In the genomic region with DNA sequence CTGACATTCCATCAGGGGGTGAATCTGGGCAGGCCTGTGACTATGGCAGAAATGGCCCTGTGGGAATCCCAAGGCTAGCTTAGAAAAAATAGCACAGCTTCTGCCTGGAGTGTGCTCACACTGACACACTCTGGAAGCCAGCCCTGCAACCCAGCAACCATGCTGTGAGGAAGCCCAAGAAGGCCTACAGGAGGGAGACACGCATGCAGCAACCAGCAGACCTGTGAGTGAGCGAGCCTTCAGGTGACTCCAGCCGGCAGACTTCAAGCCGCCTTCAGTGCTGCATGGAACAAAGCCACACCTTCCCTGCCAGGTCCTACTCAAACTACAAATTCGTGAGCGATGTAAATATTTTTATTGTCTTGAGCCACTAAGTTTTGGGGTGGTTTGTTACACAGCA, we compare ENCODE assay signal across 20 cellular contexts. TPM values are rescaled to one million over a fixed set of nuclear protein-coding genes. Genes with fewer than 3 reads are reported as not detected.
DNase-seq lines count a peak whose midpoint lies in the region; ATAC-seq, FAIRE-seq and TF ChIP-seq lines count a peak whose summit lies in the region.
"Had no signal": no experiment of that assay in that cellular context is flagged by ENCODE, and none has a peak within 500 bp of the region (broad histone marks: within the 10 kb centered on the region; RNA-seq: fewer than 3 reads in every experiment).

No MANE protein-coding gene starts in this region.

- H4K20me1 ChIP-seq in H1 (replicated peaks in 1 of 2; ENCODE audit: control insufficient read depth in 1 of 2, insufficient read depth in 2 of 2, low read length in 2 of 2) = no peaks in the 10 kb centered on the region

- no peak overlapping the region for H2BK120ac ChIP-seq in H1 (replicated peaks; ENCODE audit: low read depth, low read length)

- no peak for TF ChIP-seq EP300 in H1 (IDR thresholded peaks at IDR 0.05; ENCODE audit: borderline replicate concordance in 1 of 2, low read depth in 2 of 2, low read length in 2 of 2)

- H3K9ac ChIP-seq in H1 (replicated peaks in 1 of 4; ENCODE audit: extremely low read depth in 1 of 4, low read depth in 3 of 4, low read length in 3 of 4) = no peak overlapping the region

- H4K91ac ChIP-seq in H1 (replicated peaks; ENCODE audit: insufficient read length, low read length) = no peak overlapping the region

- H3K4me3 ChIP-seq in H1 (ENCODE audit: extremely low read depth in 1 of 4, insufficient read depth in 2 of 4, low read depth in 3 of 4, low read length in 4 of 4) (no peak overlapping the region), aorta (ENCODE audit: low read length in 2 of 2) (no peak overlapping the region)
- H3K4me3 ChIP-seq: GM12878, HAP-1 had no signal

- CTCF ChIA-PET in H1 (lab: Charles Lee; ENCODE audit: partially characterized antibody) = interaction anchor here (1.5 kb wide), 1 partner anchor 36 kb away, joined by 3 read pairs; no protein-coding TSS in a partner anchor

- no peaks in the 10 kb centered on the region for H3K36me3 ChIP-seq in H1 (ENCODE audit: control insufficient read depth in 2 of 4, insufficient read depth in 4 of 4, low read length in 3 of 4)
- H3K36me3 ChIP-seq in aorta (ENCODE audit: control insufficient read depth in 1 of 2, insufficient read depth in 2 of 2, low read length in 1 of 2) = no peaks in the 10 kb centered on the region
- H3K36me3 ChIP-seq: BE2C, HAP-1 had no signal

- H2BK20ac ChIP-seq in H1 (ENCODE audit: low read length) = no peak overlapping the region

- no peak for ATAC-seq in aorta (ENCODE audit: low FRiP score)
- ATAC-seq: GM12878 had no signal

- no peak overlapping the region for H4K5ac ChIP-seq in H1 (ENCODE audit: insufficient read length, low read depth, low read length)

- H3K14ac ChIP-seq in H1 (ENCODE audit: insufficient read length) = no peak overlapping the region

- TF ChIP-seq POLR2A in H1 (IDR thresholded peaks at IDR 0.05; ENCODE audit: control extremely low read depth in 1 of 2, low read depth in 2 of 2, low read length in 2 of 2) = no peak

- no peak overlapping the region for H2BK12ac ChIP-seq in H1 (ENCODE audit: low read depth, low read length)

- no peak overlapping the region for H2BK5ac ChIP-seq in H1 (ENCODE audit: low read depth, low read length)

- no peak for TF ChIP-seq CTCF in H1 (IDR thresholded peaks at IDR 0.05; ENCODE audit: control extremely low read depth in 1 of 3, insufficient read depth in 1 of 3, low read depth in 1 of 3, low read length in 3 of 3)

- H3K4ac ChIP-seq in H1 (replicated peaks; ENCODE audit: insufficient read length, low read depth, low read length) = no peak overlapping the region

- H3K9me3 ChIP-seq in H1 (ENCODE audit: insufficient read depth in 2 of 2, low read depth in 1 of 2, low read length in 1 of 2) = no peaks in the 10 kb centered on the region
- no peaks in the 10 kb centered on the region for H3K9me3 ChIP-seq in aorta (ENCODE audit: control insufficient read depth, low read length)
- H3K9me3 ChIP-seq: BE2C, HAP-1 had no signal

- no peak overlapping the region for H3K23ac ChIP-seq in H1 (ENCODE audit: insufficient read length)

- no peak overlapping the region for H2AK5ac ChIP-seq in H1 (ENCODE audit: low read depth, low read length)

- H2BK15ac ChIP-seq in H1 (ENCODE audit: low read length) = no peak overlapping the region

- intact Hi-C loops in aorta (cut with DNase I) = no loop called here

- peak overlapping the region; percentile 30 for H3K27ac ChIP-seq in caudate nucleus (ENCODE audit: low read depth, low read length)
- H3K27ac ChIP-seq in H1 (ENCODE audit: low read depth, low read length) = no peak overlapping the region
- H3K27ac ChIP-seq in aorta (ENCODE audit: low read depth in 1 of 2, low read length in 2 of 2) = no peak overlapping the region

- H3K23me2 ChIP-seq in H1 (ENCODE audit: low read depth, low read length) = no peaks in the 10 kb centered on the region

- no peak for DNase-seq in caudate nucleus (lab: John Stamatoyannopoulos, UW)
- DNase-seq in H1 (ENCODE audit: low read depth in 1 of 2, low spot score in 2 of 2) = no peak
- peak; percentile 47 for DNase-seq in mesenteric fat pad (ENCODE audit: low spot score)
- DNase-seq in aorta = peak; percentile 3 to 45
- DNase-seq in GM19239 (ENCODE audit: insufficient read length, low spot score) = no peak
- DNase-seq in NCI-H526 (lab: John Stamatoyannopoulos, UW) = no peak
- no peak for DNase-seq in effector CD8-positive, alpha-beta T cell (lab: John Stamatoyannopoulos, UW)
- DNase-seq: ACHN; BE2C; CD4-positive, CD25-positive, alpha-beta regulatory T cell; CD8-positive, alpha-beta memory T cell; COR-L47; DMS 273 treated with DMSO at 0.1 percent for 48 hours; DMS53; DND-41; EL had no signal

- FAIRE-seq in H1 (lab: Jason Lieb, UNC) = no peak
- FAIRE-seq in GM19239 (lab: Jason Lieb, UNC) = no peak
- FAIRE-seq: A204.1, GM12878 had no signal

- H3K79me1 ChIP-seq in H1 (ENCODE audit: low read depth, low read length) = no peaks in the 10 kb centered on the region

- H3K27me3 ChIP-seq in H1 (replicated peaks in 1 of 4; ENCODE audit: control insufficient read depth in 3 of 4, extremely low read depth in 1 of 4, insufficient read depth in 3 of 4, low read length in 3 of 4) (no peaks in the 10 kb centered on the region), aorta (ENCODE audit: control insufficient read depth in 1 of 2, insufficient read depth in 2 of 2, low read length in 1 of 2) (no peaks in the 10 kb centered on the region)
- H3K27me3 ChIP-seq: BE2C had no signal

- no peaks in the 10 kb centered on the region for H3K79me2 ChIP-seq in H1 (ENCODE audit: control insufficient read depth in 1 of 2, insufficient read depth in 2 of 2, low read length in 2 of 2)

- no peak overlapping the region for H3K18ac ChIP-seq in H1 (ENCODE audit: extremely low read depth, low read length)

- POLR2A ChIA-PET in H1 (lab: Charles Lee; ENCODE audit: partially characterized antibody) = no interaction called here

- WGBS in H1 (ENCODE audit: extremely low coverage in 1 of 2, insufficient coverage in 1 of 2, insufficient read length in 1 of 2, insufficient replicate concordance in 2 of 2, low coverage in 1 of 2, low lambda C conversion rate in 2 of 2, missing lambda C conversion rate in 1 of 2), 2 experiments = 88% methylated on average over 6 of the region's 6 CpGs; no CpG with 5 or more reads in 1 of the 2 experiments
- 97 to 99% methylated on average over 6 of the region's 6 CpGs for WGBS in aorta, 2 donors

- no peak overlapping the region for H2AFZ ChIP-seq in H1 (ENCODE audit: low read length)

- TF ChIP-seq RAD21 in H1 (IDR thresholded peaks at IDR 0.05 in 1 of 2, conservative IDR thresholded peaks at IDR 0.05 in 1 of 2; ENCODE audit: low read depth in 2 of 2, low read length in 2 of 2) = no peak

- H3K56ac ChIP-seq in H1 (replicated peaks; ENCODE audit: insufficient read length, low read depth, low read length) = no peak overlapping the region

- H3K4me1 ChIP-seq in H1 (replicated peaks in 1 of 4; ENCODE audit: control insufficient read depth in 3 of 4, insufficient read depth in 4 of 4, low read length in 3 of 4) (peaks cover 0 to 3% (median 0%) of the 10 kb centered on the region in 4 experiments; a peak in 3 of 7 replicates), aorta (ENCODE audit: control insufficient read depth in 1 of 2, insufficient read depth in 2 of 2, low read length in 2 of 2) (no peaks in the 10 kb centered on the region)
- H3K4me1 ChIP-seq: BE2C, HAP-1 had no signal

- no peak overlapping the region for H3K4me2 ChIP-seq in H1 (ENCODE audit: insufficient read depth in 1 of 2, low read depth in 2 of 2, low read length in 2 of 2)

- 0 out of 2 replicates have a peak overlapping the region, but pooled peaks have one; percentile 9 for H4K8ac ChIP-seq in H1 (ENCODE audit: extremely low read depth, insufficient read depth, low read length)

TF ChIP-seq in H1, 55 proteins besides CTCF, POLR2A, EP300 and RAD21:
- TF ChIP-seq CHD1 (IDR thresholded peaks at IDR 0.05; ENCODE audit: low read depth, low read length) (no peak), TEAD4 (IDR thresholded peaks at IDR 0.05; ENCODE audit: low read depth, low read length) (no peak), SUZ12 (IDR thresholded peaks at IDR 0.05; ENCODE audit: low read length) (no peak)

RNA-seq across cellular contexts. Expression of a gene that starts 26.1 kb away (rescaled TPM):
- 15.6 and 16.8 TPM in 2 replicates for total RNA-seq in H1 (2021; fragmentation: NEBNext Ultra II Directional; extraction: Animal tissue kit (Norgen Biotek cat#: 25700))
- polyA plus RNA-seq in H1 (2011; rRNA removed) (7.9 and 11.2 TPM in 2 replicates), aorta (1 to 10 TPM in 1 of 2 donors, under 1 TPM in 1; 0.59 to 7.1 TPM)
- polyA plus RNA-seq in H1 (2011; cell fraction: cytosol; rRNA removed) = 13.5 TPM
- 12.7 TPM for polyA plus RNA-seq in H1 (2011; cell fraction: nucleus; rRNA removed)
- polyA plus RNA-seq in H1 (2012, experiment 1 of 2) = 8.9 to 19.8 TPM (median 16.1 TPM) in 4 replicates
- 4.0 TPM for polyA plus RNA-seq in H1 (2012, experiment 2 of 2)
- 3.0 TPM for polyA plus RNA-seq in H1 (2013, experiment 1 of 2)
- polyA plus RNA-seq in H1 (2013, experiment 2 of 2) = 3.0 TPM
- 11.9 and 16.2 TPM in 2 replicates for polyA minus RNA-seq in H1 (2011; rRNA and poly(A)+ RNA removed)
- polyA minus RNA-seq in H1 (2011; cell fraction: cytosol; rRNA and poly(A)+ RNA removed) = 7.3 TPM
- polyA minus RNA-seq in H1 (2011; cell fraction: nucleus; rRNA and poly(A)+ RNA removed) = 5.5 TPM
- total RNA-seq in mesenteric fat pad (64.8 TPM), aorta (10 to 100 TPM in 1 of 2 donors, 1 to 10 TPM in 1; 9.2 to 12.0 TPM)
- total RNA-seq: GM12878, HT-29 had no signal

Comparison
In these comparisons a context has a peak if more than half of its experiments do, and no peak if none do; other contexts are left out.
1. DNase-seq: peak in mesenteric fat pad (single experiment) and aorta (2 of 2); none in caudate nucleus (0 of 61), H1 (0 of 2), GM19239 (single experiment), NCI-H526 (0 of 2) and effector CD8-positive, alpha-beta T cell (single experiment).